9 cellular contexts compared by ENCODE assay signal in genomic region chr2:218323526-218324472, GRCh38. TPM values are rescaled to one million over a fixed set of nuclear protein-coding genes. Genes with fewer than 3 reads are reported as not detected.
DNase-seq lines count a peak whose midpoint lies in the region; ATAC-seq and TF ChIP-seq lines count a peak whose summit lies in the region.
"Had no signal": no experiment of that assay in that cellular context is flagged by ENCODE, and none has a peak within 500 bp of the region (broad histone marks: within the 10 kb centered on the region; RNA-seq: fewer than 3 reads in every experiment).

No MANE protein-coding gene starts in this region.

- no peak for ATAC-seq in HG03439 (IDR thresholded peaks at IDR 0.05; ENCODE audit: unreplicated experiment)

- in situ Hi-C loops in brain microvascular endothelial cell (cut with HindIII; ENCODE audit: low pct_ligation_motif_present, low sequenced_read_pairs): no loop called here

- intact Hi-C loops in stomach (cut with DNase I; ENCODE audit: low total_unique reads): no loop called here

- no peaks in the 10 kb centered on the region for H3K9me3 ChIP-seq in stomach

- no peak for TF ChIP-seq CTCF in brain microvascular endothelial cell (IDR thresholded peaks at IDR 0.05; ENCODE audit: low read depth, low read length, missing control alignments)
- TF ChIP-seq CTCF in kidney epithelial cell (IDR thresholded peaks at IDR 0.05; ENCODE audit: insufficient read depth, low read length, poor library complexity, severe bottlenecking): no peak
- no peak for TF ChIP-seq CTCF in stomach (IDR thresholded peaks at IDR 0.05)

- H3K27ac ChIP-seq in brain microvascular endothelial cell (peak overlapping the region; percentile 61), stomach (peak overlapping the region; percentile 88 to 95 (median 93))

- H3K4me3 ChIP-seq in brain microvascular endothelial cell (ENCODE audit: low read depth, low read length) (peak overlapping the region; percentile 65), kidney epithelial cell (ENCODE audit: low read depth, low read length) (peak overlapping the region; percentile 60), stomach (peak overlapping the region; percentile 64 to 90 (median 85))

- TF ChIP-seq EP300 in stomach (IDR thresholded peaks at IDR 0.05): no peak

- H3K27me3 ChIP-seq in brain microvascular endothelial cell (replicated peaks) (no peaks in the 10 kb centered on the region), kidney epithelial cell (ENCODE audit: control insufficient read depth, insufficient read depth, low read length) (no peaks in the 10 kb centered on the region), stomach (no peaks in the 10 kb centered on the region)

- peaks cover 28 to 78% (median 58%) of the 10 kb centered on the region in 4 donors for H3K4me1 ChIP-seq in stomach

- WGBS in stomach, 5 donors: 4 to 7% (median 6%) methylated on average over 24 of the region's 24 CpGs

- H3K36me3 ChIP-seq in brain microvascular endothelial cell (replicated peaks) (no peaks in the 10 kb centered on the region), kidney epithelial cell (ENCODE audit: control insufficient read depth, insufficient read depth, low read length) (no peaks in the 10 kb centered on the region), stomach (no peaks in the 10 kb centered on the region)

- no peak for TF ChIP-seq POLR2A in stomach (IDR thresholded peaks at IDR 0.05)

- DNase-seq in DMS79 treated with DMSO at 0.1 percent for 48 hours (lab: John Stamatoyannopoulos, UW): peak; percentile 27
- no peak for DNase-seq in DMS79 (lab: John Stamatoyannopoulos, UW)
- DNase-seq in NCI-H460 (ENCODE audit: extremely low read depth, low read depth): peak; percentile 30
- DNase-seq in brain microvascular endothelial cell: peak; percentile 37
- no peak for DNase-seq in kidney epithelial cell (ENCODE audit: low read depth)
- DNase-seq in stomach: no peak
- no peak for DNase-seq in OCI-M2 (lab: John Stamatoyannopoulos, UW; ENCODE audit: unreplicated experiment)

RNA-seq across cellular contexts. Expression of gene TMBIM1, which starts 31.5 kb away (rescaled TPM):
- total RNA-seq in NCI-H460 (2014; rRNA removed; shearing (Covaris generic)): 107 and 124 TPM in 2 replicates
- 81.1 and 83.9 TPM in 2 replicates for polyA plus RNA-seq in NCI-H460 (2014; cell fraction: nucleus; rRNA removed)
- total RNA-seq in kidney epithelial cell (155 and 160 TPM in 2 replicates), stomach (100 to 1,000 TPM; 103 to 318 (median 223) TPM)
- polyA plus RNA-seq in stomach: 100 to 1,000 TPM in 1 of 3 donors, 10 to 100 TPM in 2; 94.6 to 119 (median 97.9) TPM

RNA-seq across cellular contexts. Expression of gene CATIP, which starts 32.9 kb away (rescaled TPM):
- 0.59 TPM in 1 of 2 replicates, not detected in the other for total RNA-seq in NCI-H460 (2014; rRNA removed; shearing (Covaris generic))
- 0.25 and 2.2 TPM in 2 replicates for polyA plus RNA-seq in NCI-H460 (2014; cell fraction: nucleus; rRNA removed)
- total RNA-seq in kidney epithelial cell (not detected in 2 replicates), stomach (not detected)
- polyA plus RNA-seq in stomach: under 1 TPM; 0.18 to 0.62 (median 0.31) TPM
- total RNA-seq: glomerular endothelial cell had no signal

RNA-seq across cellular contexts. Expression of gene PNKD, which starts 53.5 kb away (rescaled TPM):
- total RNA-seq in NCI-H460 (2014; rRNA removed; shearing (Covaris generic)): 21.6 and 28.4 TPM in 2 replicates
- 46.5 and 57.3 TPM in 2 replicates for polyA plus RNA-seq in NCI-H460 (2014; cell fraction: nucleus; rRNA removed)
- total RNA-seq in kidney epithelial cell (36.8 and 45.4 TPM in 2 replicates), stomach (100 to 1,000 TPM in 2 of 5 donors, 10 to 100 TPM in 3; 35.1 to 121 (median 76.9) TPM)
- 100 to 1,000 TPM; 114 to 116 (median 114) TPM for polyA plus RNA-seq in stomach

RNA-seq across cellular contexts. Expression of gene AAMP, which starts 53.9 kb away (rescaled TPM):
- total RNA-seq in NCI-H460 (2014; rRNA removed; shearing (Covaris generic)): 115 and 122 TPM in 2 replicates
- 178 and 182 TPM in 2 replicates for polyA plus RNA-seq in NCI-H460 (2014; cell fraction: nucleus; rRNA removed)
- total RNA-seq in kidney epithelial cell (173 and 174 TPM in 2 replicates), stomach (100 to 1,000 TPM in 4 of 5 donors, 10 to 100 TPM in 1; 82.6 to 218 (median 173) TPM)
- polyA plus RNA-seq in stomach: 100 to 1,000 TPM in 1 of 3 donors, 10 to 100 TPM in 2; 85.9 to 183 (median 88.9) TPM

RNA-seq across cellular contexts. Expression of gene SLC11A1, which starts 58.3 kb away (rescaled TPM):
- total RNA-seq in NCI-H460 (2014; rRNA removed; shearing (Covaris generic)): 0.32 and 1.2 TPM in 2 replicates
- 0.53 and 0.92 TPM in 2 replicates for polyA plus RNA-seq in NCI-H460 (2014; cell fraction: nucleus; rRNA removed)
- total RNA-seq in kidney epithelial cell: 0.21 TPM in 1 of 2 replicates, not detected in the other
- 10 to 100 TPM in 3 of 5 donors, 1 to 10 TPM in 1, not detected in 1; 8.9 to 20.4 (median 16.9) TPM for total RNA-seq in stomach
- polyA plus RNA-seq in stomach: 1 to 10 TPM; 4.2 to 4.7 (median 4.5) TPM
- total RNA-seq: glomerular endothelial cell had no signal

Comparison
In these comparisons a context has a peak if more than half of its experiments do, and no peak if none do; other contexts are left out.
1. DNase-seq: peak in DMS79 treated with DMSO at 0.1 percent for 48 hours (single experiment), NCI-H460 (single experiment) and brain microvascular endothelial cell (single experiment); none in DMS79 (single experiment), kidney epithelial cell (single experiment), stomach (single experiment) and OCI-M2 (single experiment).
2. Peak in every context shown above with its lines, with median percentiles within 50 percentile points of each other: H3K4me3 ChIP-seq.